Comparison of ENCODE assay signal across 8 cellular contexts in genomic region chr7:139341058-139341775, GRCh38. TPM values are rescaled to one million over a fixed set of nuclear protein-coding genes. Genes with fewer than 3 reads are reported as not detected.
A peak's percentile ranks its signal among the peaks of the same experiment; 100 is the strongest.
DNase-seq lines count a peak whose midpoint lies in the region; ATAC-seq and TF ChIP-seq lines count a peak whose summit lies in the region.

Gene FMC1, plus strand, starts transcription at chr7:139341337. Its CDS starts 48 bp downstream, at chr7:139341385.

- peak within 1 kb of the TSS; percentile 87 for H3K4ac ChIP-seq in trophoblast cell (ENCODE audit: low read depth, low read length)

- H3K4me1 ChIP-seq in cardiac muscle cell (ENCODE audit: low read depth) (no peaks in the 10 kb centered on the region), trophoblast cell (ENCODE audit: control insufficient read depth in 1 of 2, insufficient read depth in 2 of 2, low read length in 2 of 2) (peaks cover 0 to 3% of the 10 kb centered on the region in 2 experiments), tibial nerve (peaks cover 0 to 17% (median 12%) of the 10 kb centered on the region in 4 donors)

- H2BK12ac ChIP-seq in trophoblast cell (ENCODE audit: low read length): no peak within 1 kb of the TSS

- H3K14ac ChIP-seq in trophoblast cell (ENCODE audit: low read length): peak within 1 kb of the TSS; percentile 83

- peak in 1 of 2 donors; percentile 96 for TF ChIP-seq EP300 in tibial nerve (IDR thresholded peaks at IDR 0.05)

- peak within 1 kb of the TSS; percentile 81 for H2BK120ac ChIP-seq in trophoblast cell (ENCODE audit: insufficient read depth, low read length, poor library complexity)

- peak within 1 kb of the TSS; percentile 89 for H3K4me3 ChIP-seq in cardiac muscle cell
- H3K4me3 ChIP-seq in trophoblast cell (ENCODE audit: low read depth, low read length): peak within 1 kb of the TSS; percentile 97
- H3K4me3 ChIP-seq in tibial nerve: peak within 1 kb of the TSS; percentile 80 to 94 (median 86)

- peaks cover 3% of the 10 kb centered on the region for H3K79me2 ChIP-seq in trophoblast cell (ENCODE audit: control insufficient read depth, insufficient read depth, low read length, poor library complexity)

- H2AK5ac ChIP-seq in trophoblast cell (ENCODE audit: low read length): peak within 1 kb of the TSS; percentile 21

- H3K27me3 ChIP-seq in cardiac muscle cell (no peaks in the 10 kb centered on the region), trophoblast cell (ENCODE audit: insufficient read depth, low read length) (no peaks in the 10 kb centered on the region), tibial nerve (no peaks in the 10 kb centered on the region)

- TF ChIP-seq CTCF in GM12872 (IDR thresholded peaks at IDR 0.05; ENCODE audit: insufficient read depth, low read depth, low read length) (0 out of 3 replicates have a peak, but pooled peaks have one; percentile 17), cardiac muscle cell (IDR thresholded peaks at IDR 0.05; ENCODE audit: low read depth, low read length) (peak; percentile 36), tibial nerve (IDR thresholded peaks at IDR 0.05) (peak; percentile 37 to 83 (median 55))

- peak within 1 kb of the TSS; percentile 99 for H3K9ac ChIP-seq in trophoblast cell (ENCODE audit: low read length)

- H2AFZ ChIP-seq in trophoblast cell (ENCODE audit: insufficient read depth, low read length, poor library complexity): peak within 1 kb of the TSS; percentile 56

- no CpG with 5 or more reads among the region's 54 CpGs for WGBS in trophoblast cell (ENCODE audit: extremely low coverage, insufficient coverage, insufficient read length)
- WGBS in tibial nerve, 2 donors: 0 to 1% methylated on average over 50 to 53 of the region's 54 CpGs

- peak within 1 kb of the TSS; percentile 92 for H4K8ac ChIP-seq in trophoblast cell (ENCODE audit: low read depth, low read length)

- H3K36me3 ChIP-seq in cardiac muscle cell (peaks cover 5% of the 10 kb centered on the region), trophoblast cell (ENCODE audit: control insufficient read depth in 1 of 2, insufficient read depth in 2 of 2, low read length in 2 of 2) (peaks cover 1 to 2% of the 10 kb centered on the region in 2 experiments), tibial nerve (peaks cover 0 to 10% (median 0%) of the 10 kb centered on the region in 3 donors)

- peak; percentile 40 for ATAC-seq in HG02623 (IDR thresholded peaks at IDR 0.05; ENCODE audit: unreplicated experiment)

- H3K18ac ChIP-seq in trophoblast cell (ENCODE audit: low read length): peak within 1 kb of the TSS; percentile 98

- H3K4me2 ChIP-seq in trophoblast cell (ENCODE audit: low read length): peak within 1 kb of the TSS; percentile 87

- peak within 1 kb of the TSS; percentile 74 for H2BK5ac ChIP-seq in trophoblast cell (ENCODE audit: low read depth, low read length, poor library complexity)

- peaks cover 10% of the 10 kb centered on the region for H3K79me1 ChIP-seq in trophoblast cell (ENCODE audit: low read length)

- TF ChIP-seq POLR2A in tibial nerve (IDR thresholded peaks at IDR 0.05): peak; percentile 88 to 92

- H3K23ac ChIP-seq in trophoblast cell (ENCODE audit: low read length): no peak within 1 kb of the TSS

- H3K27ac ChIP-seq in cardiac muscle cell (peak within 1 kb of the TSS; percentile 99), trophoblast cell (ENCODE audit: low read depth, low read length) (peak within 1 kb of the TSS; percentile 96), tibial nerve (peak within 1 kb of the TSS; percentile 98 to 100 (median 100))

- H3K9me3 ChIP-seq in cardiac muscle cell (ENCODE audit: low read depth) (no peaks in the 10 kb centered on the region), trophoblast cell (ENCODE audit: insufficient read depth, low read depth, low read length) (no peaks in the 10 kb centered on the region), tibial nerve (peaks cover 0 to 9% (median 0%) of the 10 kb centered on the region in 4 donors)

- DNase-seq in NCI-H1092 treated with DMSO at 0.1 percent for 48 hours (lab: John Stamatoyannopoulos, UW) (peak; percentile 98), SKM-1 treated with dmso at 0.1 percent for 144 hours (lab: John Stamatoyannopoulos, UW; ENCODE audit: unreplicated experiment) (peak; percentile 84), cardiac muscle cell (ENCODE audit: low read depth in 1 of 2, low spot score in 1 of 2) (peak; percentile 94 to 97), trophoblast cell (peak; percentile 90 to 93), tibial nerve (ENCODE audit: low spot score in 2 of 2) (peak; percentile 88 to 89)
- peak; percentile 70 for DNase-seq in activated naive CD8-positive, alpha-beta T cell treated with anti-CD3 and anti-CD28 coated beads, Interleukin-2, amount 50 U/mL, for 16 hours (ENCODE audit: low read depth, low spot score)

- peak within 1 kb of the TSS; percentile 99 for H4K91ac ChIP-seq in trophoblast cell (ENCODE audit: low read depth, low read length)

- H4K12ac ChIP-seq in trophoblast cell (ENCODE audit: low read depth, low read length): peak within 1 kb of the TSS; percentile 99

RNA-seq across cellular contexts. Expression of gene FMC1, which starts in this region (rescaled TPM):
- 10.9 and 22.5 TPM in 2 replicates for total RNA-seq in cardiac muscle cell
- 101 and 129 TPM in 2 replicates for polyA plus RNA-seq in cardiac muscle cell
- 27.6 and 28.9 TPM in 2 replicates for polyA plus RNA-seq in trophoblast cell (2013)
- total RNA-seq in tibial nerve: 1 to 10 TPM; 5.9 to 8.6 (median 7.5) TPM

Comparison
In these comparisons a context has a peak if more than half of its experiments do, and no peak if none do; other contexts are left out.
1. Peak in every context shown above with its lines: DNase-seq, ATAC-seq, H3K4me3 ChIP-seq and H3K27ac ChIP-seq.